ENCODE assay signal across 8 cellular contexts in genomic region chr22:39457546-39458442, GRCh38. TPM values are rescaled to one million over a fixed set of nuclear protein-coding genes. Genes with fewer than 3 reads are reported as not detected.
DNase-seq lines count a peak whose midpoint lies in the region; ATAC-seq, FAIRE-seq and TF ChIP-seq lines count a peak whose summit lies in the region.

No MANE protein-coding gene starts in this region.

- no peak for TF ChIP-seq CTCF in GM12875 (IDR thresholded peaks at IDR 0.05; ENCODE audit: borderline replicate concordance, insufficient read depth, low read depth, low read length)
- TF ChIP-seq CTCF in gastroesophageal sphincter (IDR thresholded peaks at IDR 0.05), result no peak
- TF ChIP-seq CTCF in sigmoid colon (IDR thresholded peaks at IDR 0.05), result no peak

- H3K4me1 ChIP-seq in gastroesophageal sphincter, result peaks cover 0 to 31% (median 4%) of the 10 kb centered on the region in 3 donors
- peaks cover 0 to 17% (median 14%) of the 10 kb centered on the region in 4 donors for H3K4me1 ChIP-seq in sigmoid colon

- H3K36me3 ChIP-seq in SK-N-MC (ENCODE audit: insufficient read depth, low read length) (no peaks in the 10 kb centered on the region), gastroesophageal sphincter (no peaks in the 10 kb centered on the region), sigmoid colon (no peaks in the 10 kb centered on the region)

- peak overlapping the region; percentile 79 for H3K4me3 ChIP-seq in GM12875 (ENCODE audit: low read depth, low read length)
- peak overlapping the region; percentile 87 for H3K4me3 ChIP-seq in SK-N-MC
- peak overlapping the region; percentile 21 to 63 for H3K4me3 ChIP-seq in gastroesophageal sphincter
- peak overlapping the region in 3 of 4 donors; percentile 41 to 52 (median 51) for H3K4me3 ChIP-seq in sigmoid colon

- DNase-seq in SK-N-MC (ENCODE audit: low read depth, low spot score) (no peak), sigmoid colon (no peak), RCC 7860 (ENCODE audit: low spot score) (no peak), NCI-H345 (lab: John Stamatoyannopoulos, UW) (no peak), T1000 (lab: John Stamatoyannopoulos, UW) (no peak)

- H3K9me3 ChIP-seq in SK-N-MC (ENCODE audit: low read depth, low read length) (no peaks in the 10 kb centered on the region), gastroesophageal sphincter (no peaks in the 10 kb centered on the region), sigmoid colon (no peaks in the 10 kb centered on the region)

- no peak for FAIRE-seq in RCC 7860 (lab: Jason Lieb, UNC)

- H3K27me3 ChIP-seq in gastroesophageal sphincter (peaks cover 49% of the 10 kb centered on the region), sigmoid colon (peaks cover 21 to 35% (median 22%) of the 10 kb centered on the region in 3 donors)

- no peak for TF ChIP-seq EP300 in gastroesophageal sphincter (IDR thresholded peaks at IDR 0.05)
- no peak for TF ChIP-seq EP300 in sigmoid colon (IDR thresholded peaks at IDR 0.05)

- ATAC-seq in gastroesophageal sphincter (peak; percentile 5), GM21723 (IDR thresholded peaks at IDR 0.05; ENCODE audit: unreplicated experiment) (no peak)

- 0% methylated on average over 1 of the region's 85 CpGs; no CpG with 5 or more reads in 1 of the 2 donors for WGBS in gastroesophageal sphincter (ENCODE audit: low coverage in 1 of 2), 2 donors
- 2 to 4% methylated on average over 85 of the region's 85 CpGs for WGBS in sigmoid colon, 2 donors

- intact Hi-C loops in sigmoid colon (cut with DNase I), result no loop called here

- H3K9ac ChIP-seq in SK-N-MC (ENCODE audit: insufficient read length), result peak overlapping the region; percentile 78

- H3K27ac ChIP-seq in SK-N-MC, result 0 out of 2 replicates have a peak overlapping the region, but pooled peaks have one; percentile 25
- H3K27ac ChIP-seq in gastroesophageal sphincter, result peak overlapping the region in 3 of 4 donors; percentile 71 to 78 (median 72)
- H3K27ac ChIP-seq in sigmoid colon, result peak overlapping the region in 3 of 4 donors; percentile 13 to 59 (median 34)

- no peak for TF ChIP-seq POLR2A in gastroesophageal sphincter (IDR thresholded peaks at IDR 0.05)
- no peak for TF ChIP-seq POLR2A in sigmoid colon (IDR thresholded peaks at IDR 0.05)

RNA-seq across cellular contexts. Expression of gene MGAT3, which starts 1.0 kb away (rescaled TPM):
- total RNA-seq in gastroesophageal sphincter (1 to 10 TPM; 2.6 to 3.9 (median 2.9) TPM), sigmoid colon (1 to 10 TPM in 3 of 4 donors, under 1 TPM in 1; 0.99 to 1.4 (median 1.2) TPM)
- 1 to 10 TPM in 1 of 3 donors, under 1 TPM in 2; 0.60 to 8.1 (median 0.92) TPM for polyA plus RNA-seq in sigmoid colon

RNA-seq across cellular contexts. Expression of gene MIEF1, which starts 44.3 kb away (rescaled TPM):
- total RNA-seq in gastroesophageal sphincter (10 to 100 TPM; 17.8 to 28.3 (median 21.4) TPM), sigmoid colon (10 to 100 TPM; 11.8 to 19.7 (median 14.2) TPM)
- 10 to 100 TPM in 2 of 3 donors, 1 to 10 TPM in 1; 9.0 to 25.4 (median 11.6) TPM for polyA plus RNA-seq in sigmoid colon

RNA-seq across cellular contexts. Expression of gene TAB1, which starts 58.2 kb away (rescaled TPM):
- 10 to 100 TPM; 20.6 to 29.0 (median 23.8) TPM for total RNA-seq in gastroesophageal sphincter
- 10 to 100 TPM; 19.6 to 24.6 (median 21.3) TPM for total RNA-seq in sigmoid colon
- polyA plus RNA-seq in sigmoid colon, result 10 to 100 TPM in 1 of 3 donors, 1 to 10 TPM in 2; 8.8 to 17.5 (median 9.0) TPM
